Comparison of ENCODE assay signal across 23 cellular contexts in the genomic region with DNA sequence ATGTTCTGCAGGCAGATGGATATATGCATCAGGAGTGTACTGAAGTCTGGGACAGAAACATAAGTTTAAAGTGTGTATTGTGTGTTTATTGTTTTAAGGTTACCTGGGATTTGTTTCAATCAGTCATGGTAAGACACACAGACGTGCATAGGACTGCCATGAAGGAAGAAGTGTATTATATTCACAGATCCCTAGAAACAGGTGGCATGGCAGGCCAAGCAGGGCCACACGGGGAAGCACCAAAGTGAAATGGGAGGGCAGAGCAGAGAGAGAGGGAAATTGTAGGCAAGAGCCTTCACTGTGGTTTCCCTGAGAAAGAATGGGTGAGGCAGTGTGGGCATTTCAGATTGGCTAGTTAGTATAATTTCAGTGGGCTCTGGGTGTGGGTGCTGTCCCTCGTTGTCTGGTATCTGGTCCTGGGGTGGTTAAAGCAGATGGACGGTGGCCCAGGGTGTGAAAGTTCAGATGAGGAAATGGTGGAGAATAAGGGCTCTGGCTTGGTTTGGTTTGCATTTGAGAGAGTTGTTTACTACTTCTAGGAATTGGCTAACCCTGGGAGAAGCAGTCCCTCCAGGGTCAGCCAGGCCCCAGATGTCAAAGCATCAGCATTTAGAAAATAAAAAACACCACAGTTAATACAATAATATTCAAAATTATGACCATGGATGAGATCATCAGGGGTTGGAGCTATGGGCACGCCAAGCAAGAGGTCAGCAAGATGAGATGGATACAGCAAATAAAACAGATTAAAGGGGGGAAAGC.
"Had no signal": no experiment of that assay in that cellular context is flagged by ENCODE, and none has a peak within 500 bp of the region (broad histone marks: within the 10 kb centered on the region; RNA-seq: fewer than 3 reads in every experiment).

No MANE protein-coding gene starts in this region.

- H3K36me3 ChIP-seq: esophagus muscularis mucosa, heart right ventricle, left ventricle myocardium inferior, lower lobe of right lung had no signal

- H3K27me3 ChIP-seq: dorsolateral prefrontal cortex, esophagus muscularis mucosa, foreskin keratinocyte, heart right ventricle had no signal

- H3K9me3 Mint-ChIP-seq: mesothelial cell of epicardium had no signal

- H3K27ac Mint-ChIP-seq: mesothelial cell of epicardium had no signal

- DNase-seq: dermis blood vessel endothelial cell; dorsolateral prefrontal cortex; effector CD4-positive, alpha-beta T cell; effector memory CD4-positive, alpha-beta T cell; foreskin keratinocyte; glutamatergic neuron; head of caudate nucleus; heart right ventricle; hippocampal formation; left colon; left ventricle myocardium inferior; lower lobe of right lung; mesenchymal stem cell; mucosa of descending colon had no signal

- H3K4me1 ChIP-seq: foreskin keratinocyte, left ventricle myocardium inferior, lower lobe of right lung had no signal

- H3K36me3 Mint-ChIP-seq: mesothelial cell of epicardium had no signal

- H3K9me3 ChIP-seq: esophagus muscularis mucosa, heart right ventricle, left ventricle myocardium inferior, lower lobe of right lung, mucosa of descending colon had no signal

- ATAC-seq: foreskin keratinocyte, heart right ventricle, left colon, left lobe of liver, lower lobe of right lung, mucosa of descending colon had no signal

- H3K4me3 ChIP-seq: coronary artery, dorsolateral prefrontal cortex, esophagus muscularis mucosa, heart right ventricle, left ventricle myocardium inferior, lower lobe of right lung, mucosa of descending colon had no signal

- H3K27ac ChIP-seq: coronary artery, dorsolateral prefrontal cortex, esophagus muscularis mucosa, foreskin keratinocyte, heart right ventricle, left ventricle myocardium inferior, lower lobe of right lung had no signal

- FAIRE-seq: colon, endothelial cell of umbilical vein, frontal cortex, islet of Langerhans, keratinocyte had no signal

- H3K4me3 Mint-ChIP-seq: mesothelial cell of epicardium had no signal
